9 cellular contexts compared by ENCODE assay signal in the genomic region with DNA sequence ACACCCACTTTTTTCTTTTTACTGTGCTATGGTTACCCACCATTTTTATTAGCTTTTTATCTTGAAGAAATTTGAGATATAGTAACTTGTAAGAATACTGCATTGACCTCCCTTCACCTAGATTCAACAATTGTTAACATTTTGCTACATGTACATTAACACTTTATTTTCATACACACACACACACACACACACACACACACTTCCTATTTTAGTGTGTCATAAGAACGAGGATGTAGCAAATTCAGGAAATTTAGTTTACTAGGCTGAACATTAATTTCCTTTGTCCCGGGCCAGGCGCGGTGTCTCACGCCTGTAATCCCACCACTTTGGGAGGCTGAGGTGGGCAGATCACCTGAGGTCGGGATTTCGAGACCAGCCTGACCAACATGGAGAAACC. TPM values are rescaled to one million over a fixed set of nuclear protein-coding genes. Genes with fewer than 3 reads are reported as not detected.
DNase-seq lines count a peak whose midpoint lies in the region; ATAC-seq and TF ChIP-seq lines count a peak whose summit lies in the region.
"Had no signal": no experiment of that assay in that cellular context is flagged by ENCODE, and none has a peak within 500 bp of the region (broad histone marks: within the 10 kb centered on the region; RNA-seq: fewer than 3 reads in every experiment).

No MANE protein-coding gene starts in this region.

- DNase-seq in CD8-positive, alpha-beta memory T cell, result no peak
- DNase-seq in MV-4-11 (lab: John Stamatoyannopoulos, UW), result peak; percentile 39
- no peak for DNase-seq in effector memory CD8-positive, alpha-beta T cell
- no peak for DNase-seq in NCI-H446 (lab: John Stamatoyannopoulos, UW)
- DNase-seq in SHP77 treated with DMSO at 0.1 percent for 48 hours (lab: John Stamatoyannopoulos, UW), result no peak
- no peak for DNase-seq in NCI-H1694 treated with DMSO at 0.1 percent for 48 hours (lab: John Stamatoyannopoulos, UW)
- DNase-seq: stimulated activated CD4-positive, alpha-beta T cell treated with anti-CD3 and anti-CD28 coated beads, Interleukin-12 subunit alpha, Interleukin-12 subunit beta, amount 100 ng/mL, for 4 hours had no signal

- H3K27me3 Mint-ChIP-seq in CD8-positive, alpha-beta memory T cell, result no peaks in the 10 kb centered on the region
- no peaks in the 10 kb centered on the region for H3K27me3 Mint-ChIP-seq in effector memory CD8-positive, alpha-beta T cell

- H3K36me3 ChIP-seq in CD8-positive, alpha-beta memory T cell (ENCODE audit: insufficient read depth, low read length), result no peaks in the 10 kb centered on the region
- no peaks in the 10 kb centered on the region for H3K36me3 ChIP-seq in neutrophil

- POLR2A ChIA-PET in CD8-positive, alpha-beta memory T cell (lab: Charles Lee), result no interaction called here

- H3K4me1 ChIP-seq in CD8-positive, alpha-beta memory T cell (ENCODE audit: insufficient read depth, low read length), result peaks cover 18% of the 10 kb centered on the region
- H3K4me1 ChIP-seq in neutrophil (ENCODE audit: control insufficient read depth in 1 of 2, insufficient read depth in 1 of 2, low read depth in 1 of 2, low read length in 1 of 2), result peaks cover 25 to 28% of the 10 kb centered on the region in 2 experiments

- peaks cover 0 to 23% (median 0%) of the 10 kb centered on the region in 3 donors for H3K36me3 Mint-ChIP-seq in CD8-positive, alpha-beta memory T cell
- peaks cover 33% of the 10 kb centered on the region for H3K36me3 Mint-ChIP-seq in effector memory CD8-positive, alpha-beta T cell (ENCODE audit: insufficient read depth)

- H3K4me3 ChIP-seq in CD8-positive, alpha-beta memory T cell (ENCODE audit: low read length), result no peak overlapping the region
- peak overlapping the region; percentile 97 to 99 for H3K4me3 ChIP-seq in neutrophil (ENCODE audit: low read depth in 1 of 2, low read length in 1 of 2)

- ATAC-seq in effector memory CD8-positive, alpha-beta T cell (replicated peaks), result no peak
- ATAC-seq in GM19035 (IDR thresholded peaks at IDR 0.05; ENCODE audit: unreplicated experiment), result no peak

- CTCF ChIA-PET in CD8-positive, alpha-beta memory T cell (lab: Charles Lee), result no interaction called here

- peak overlapping the region in 5 of 8 donors; percentile 63 to 99 (median 97) for H3K27ac Mint-ChIP-seq in CD8-positive, alpha-beta memory T cell
- no peak overlapping the region for H3K27ac Mint-ChIP-seq in effector memory CD8-positive, alpha-beta T cell

- H3K4me3 Mint-ChIP-seq in CD8-positive, alpha-beta memory T cell, result peak overlapping the region; percentile 20 to 99 (median 97)
- peak overlapping the region; percentile 46 to 94 for H3K4me3 Mint-ChIP-seq in effector memory CD8-positive, alpha-beta T cell

- H3K27me3 ChIP-seq in CD8-positive, alpha-beta memory T cell (ENCODE audit: insufficient read depth, low read length, poor library complexity, severe bottlenecking), result no peaks in the 10 kb centered on the region
- no peaks in the 10 kb centered on the region for H3K27me3 ChIP-seq in neutrophil

- peak overlapping the region; percentile 99 for H3K27ac ChIP-seq in CD8-positive, alpha-beta memory T cell (ENCODE audit: low read depth, low read length)
- H3K27ac ChIP-seq in neutrophil, result peak overlapping the region; percentile 98

- TF ChIP-seq CTCF in neutrophil (IDR thresholded peaks at IDR 0.05), result no peak

- H3K9me3 ChIP-seq in CD8-positive, alpha-beta memory T cell (ENCODE audit: low read length), result no peaks in the 10 kb centered on the region
- H3K9me3 ChIP-seq in neutrophil, result no peaks in the 10 kb centered on the region

- no peaks in the 10 kb centered on the region for H3K9me3 Mint-ChIP-seq in CD8-positive, alpha-beta memory T cell
- no peaks in the 10 kb centered on the region for H3K9me3 Mint-ChIP-seq in effector memory CD8-positive, alpha-beta T cell

- H3K4me1 Mint-ChIP-seq in CD8-positive, alpha-beta memory T cell, result peaks cover 19 to 37% (median 31%) of the 10 kb centered on the region in 3 donors
- peaks cover 12 to 20% of the 10 kb centered on the region in 2 donors for H3K4me1 Mint-ChIP-seq in effector memory CD8-positive, alpha-beta T cell (ENCODE audit: low read depth in 2 of 2)

RNA-seq across cellular contexts. Expression of a gene that starts 1.1 kb away (rescaled TPM):
- total RNA-seq in CD8-positive, alpha-beta memory T cell, result 10 to 100 TPM; 96.0 to 97.6 TPM
- polyA plus RNA-seq in CD8-positive, alpha-beta memory T cell, result 119 TPM

RNA-seq across cellular contexts. Expression of a gene that starts 8.9 kb away (rescaled TPM):
- 10 to 100 TPM; 39.8 to 40.1 TPM for total RNA-seq in CD8-positive, alpha-beta memory T cell
- 41.1 TPM for polyA plus RNA-seq in CD8-positive, alpha-beta memory T cell

Comparison
In these comparisons a context has a peak if more than half of its experiments do, and no peak if none do; other contexts are left out.
1. H3K27ac Mint-ChIP-seq: peak in CD8-positive, alpha-beta memory T cell (5 of 8); none in effector memory CD8-positive, alpha-beta T cell (0 of 2).